Comparison of ENCODE assay signal across 8 cellular contexts in the genomic region with DNA sequence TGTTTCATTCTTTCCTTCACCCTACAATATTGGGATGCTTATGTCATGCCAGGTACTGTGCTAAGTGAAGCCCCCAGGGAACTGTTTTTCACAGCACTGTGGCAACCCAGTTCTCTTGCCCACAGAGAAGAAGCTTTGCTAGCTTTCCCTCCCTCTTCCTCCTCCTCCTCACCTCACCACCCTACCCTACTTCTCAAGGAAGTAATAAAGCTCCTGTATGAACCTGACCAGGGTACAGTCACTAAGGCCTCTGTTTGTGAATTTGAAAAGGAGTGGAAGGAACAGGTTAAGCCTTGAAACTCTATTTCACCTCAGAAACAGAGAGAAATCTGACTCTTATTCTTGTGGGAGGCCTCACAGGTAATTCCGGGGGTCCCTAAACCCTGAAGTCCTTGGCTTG.
"Had no signal": no experiment of that assay in that cellular context is flagged by ENCODE, and none has a peak within 500 bp of the region (broad histone marks: within the 10 kb centered on the region; RNA-seq: fewer than 3 reads in every experiment).

No MANE protein-coding gene starts in this region.

- H3K36me3 ChIP-seq: HAP-1 had no signal

- H3K4me3 ChIP-seq: GM23248, HAP-1 had no signal

- H3K4me1 ChIP-seq: HAP-1 had no signal

- H3K9me3 ChIP-seq: HAP-1 had no signal

- ATAC-seq: HCT116, HepG2 had no signal

- H3K27ac ChIP-seq: GM23248, HL-60 had no signal

- DNase-seq: GM23248, GOT3, H7, HFFc6 had no signal
